Comparison of ENCODE assay signal across 9 cellular contexts in the genomic region with DNA sequence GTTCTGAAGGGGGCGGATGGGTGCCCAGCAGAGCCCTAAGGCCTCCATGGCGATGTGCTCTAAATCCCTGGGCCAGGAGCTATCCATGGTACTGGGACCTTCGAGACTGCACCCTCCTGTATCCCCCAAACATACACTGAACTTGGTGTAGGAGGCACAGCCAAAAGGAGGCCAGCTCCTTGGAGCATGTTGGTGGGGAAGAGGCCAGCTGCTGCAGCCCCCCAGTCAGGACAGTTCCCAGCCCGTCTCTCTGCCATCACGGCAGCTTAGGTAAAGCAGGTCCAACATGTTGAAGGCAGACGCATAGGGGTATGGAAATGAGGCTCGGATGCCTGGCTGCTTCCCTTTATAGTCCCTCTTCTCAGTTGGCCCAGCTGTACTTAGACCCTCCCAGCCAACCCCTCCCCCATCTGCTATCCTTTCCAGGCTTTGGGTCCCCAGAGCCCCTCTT. TPM values are rescaled to one million over a fixed set of nuclear protein-coding genes. Genes with fewer than 3 reads are reported as not detected.
DNase-seq lines count a peak whose midpoint lies in the region; ATAC-seq, FAIRE-seq and TF ChIP-seq lines count a peak whose summit lies in the region.
"Had no signal": no experiment of that assay in that cellular context is flagged by ENCODE, and none has a peak within 500 bp of the region (broad histone marks: within the 10 kb centered on the region; RNA-seq: fewer than 3 reads in every experiment).

No MANE protein-coding gene starts in this region.

- H3K4me3 ChIP-seq in BLaER1 = no peak overlapping the region
- peak overlapping the region; percentile 69 for H3K4me3 ChIP-seq in iPS-18a (ENCODE audit: low read length)
- no peak overlapping the region for H3K4me3 ChIP-seq in transverse colon

- intact Hi-C loops in transverse colon (cut with DNase I; ENCODE audit: low total_unique reads) = no loop called here

- H3K27ac ChIP-seq in BLaER1 (no peak overlapping the region), iPS-18a (ENCODE audit: low read length) (no peak overlapping the region), transverse colon (no peak overlapping the region)

- 0 out of 2 replicates have a peak overlapping the region, but pooled peaks have one; percentile 26 for H3K4me2 ChIP-seq in BLaER1

- in situ Hi-C loops in transverse colon (cut with MboI; ENCODE audit: low pct_ligation_motif_present in 1 of 4, low pct_unique_long_range_greater_than_20kb in 1 of 4, low sequenced_read_pairs in 3 of 4) = no loop called here

- H3K9me3 ChIP-seq in BLaER1 (no peaks in the 10 kb centered on the region), iPS-18a (ENCODE audit: control insufficient read depth, low read depth, low read length) (no peaks in the 10 kb centered on the region), transverse colon (no peaks in the 10 kb centered on the region)

- peaks cover 32% of the 10 kb centered on the region for H4K20me1 ChIP-seq in BLaER1

- H3K4me3 Mint-ChIP-seq in activated naive CD8-positive, alpha-beta T cell = peak overlapping the region; percentile 52

- no peaks in the 10 kb centered on the region for H3K36me3 ChIP-seq in BLaER1
- H3K36me3 ChIP-seq in iPS-18a (ENCODE audit: control insufficient read depth, low read depth, low read length) = no peaks in the 10 kb centered on the region
- H3K36me3 ChIP-seq in transverse colon = no peaks in the 10 kb centered on the region

- H3K4me1 ChIP-seq in BLaER1 (peaks cover 48% of the 10 kb centered on the region), iPS-18a (ENCODE audit: control insufficient read depth, low read depth, low read length) (peaks cover 29% of the 10 kb centered on the region), transverse colon (peaks cover 6 to 16% (median 14%) of the 10 kb centered on the region in 4 donors)

- TF ChIP-seq CTCF in transverse colon (IDR thresholded peaks at IDR 0.05) = no peak

- no peak overlapping the region for H3K27ac Mint-ChIP-seq in activated naive CD8-positive, alpha-beta T cell
- H3K27ac Mint-ChIP-seq: IgD-negative memory B cell had no signal

- H3K27me3 ChIP-seq in BLaER1 (peaks cover 35% of the 10 kb centered on the region), iPS-18a (ENCODE audit: control insufficient read depth, insufficient read depth, low read length) (peaks cover 14% of the 10 kb centered on the region), transverse colon (peaks cover 59% of the 10 kb centered on the region)

- TF ChIP-seq POLR2A in transverse colon (IDR thresholded peaks at IDR 0.05) = no peak
- TF ChIP-seq POLR2A in GM12892 (IDR thresholded peaks at IDR 0.05; ENCODE audit: low read depth, low read length) = no peak

- no peak for FAIRE-seq in GM12892 (lab: Jason Lieb, UNC)

- WGBS in transverse colon (ENCODE audit: low coverage in 1 of 2), 2 donors = 20 to 27% methylated on average over 1 to 7 of the region's 7 CpGs

- no peaks in the 10 kb centered on the region for H3K9me3 Mint-ChIP-seq in activated naive CD8-positive, alpha-beta T cell (ENCODE audit: low read depth)

- DNase-seq in HuH-7.5 (ENCODE audit: low spot score) (peak; percentile 49), transverse colon (no peak), GM12892 (ENCODE audit: insufficient read length) (no peak)

- no peak for TF ChIP-seq EP300 in transverse colon (IDR thresholded peaks at IDR 0.05; ENCODE audit: low read depth)

- peaks cover 5% of the 10 kb centered on the region for H3K4me1 Mint-ChIP-seq in activated naive CD8-positive, alpha-beta T cell (ENCODE audit: low read depth)
- H3K4me1 Mint-ChIP-seq: IgD-negative memory B cell had no signal

- no peak overlapping the region for H3K9ac ChIP-seq in BLaER1
- H3K9ac ChIP-seq in iPS-18a (ENCODE audit: low read length) = no peak overlapping the region

- H3K27me3 Mint-ChIP-seq in activated naive CD8-positive, alpha-beta T cell = peaks cover 22% of the 10 kb centered on the region

- no peaks in the 10 kb centered on the region for H3K36me3 Mint-ChIP-seq in activated naive CD8-positive, alpha-beta T cell

- ATAC-seq in HG03108 (IDR thresholded peaks at IDR 0.05; ENCODE audit: unreplicated experiment) (no peak), GM21737 (IDR thresholded peaks at IDR 0.05; ENCODE audit: unreplicated experiment) (no peak)

RNA-seq across cellular contexts. Expression of a gene that starts 1.8 kb away (rescaled TPM):
- total RNA-seq in transverse colon = under 1 TPM in 1 of 4 donors, not detected in 3; 0.14 TPM
- not detected for polyA plus RNA-seq in GM12892 (2012; ENCODE audit: missing spikeins)
- polyA plus RNA-seq: IgD-negative memory B cell had no signal

RNA-seq across cellular contexts. Expression of a gene that starts 11.5 kb away (rescaled TPM):
- 1 to 10 TPM; 1.2 to 1.7 (median 1.6) TPM for total RNA-seq in transverse colon
- polyA plus RNA-seq in GM12892 (2012; ENCODE audit: missing spikeins) = 10.3 TPM

RNA-seq across cellular contexts. Expression of a gene that starts 35.8 kb away (rescaled TPM):
- total RNA-seq in transverse colon = 100 to 1,000 TPM in 3 of 4 donors, 10 to 100 TPM in 1; 92.8 to 323 (median 138) TPM
- 3.6 TPM for polyA plus RNA-seq in GM12892 (2012; ENCODE audit: missing spikeins)

RNA-seq across cellular contexts. Expression of a gene that starts 54.1 kb away (rescaled TPM):
- 100 to 1,000 TPM in 1 of 4 donors, 10 to 100 TPM in 3; 77.5 to 112 (median 94.0) TPM for total RNA-seq in transverse colon
- polyA plus RNA-seq in GM12892 (2012; ENCODE audit: missing spikeins) = 76.7 TPM
